1 cellular context compared by ENCODE assay signal in genomic region chr22:20885557-20886323, GRCh38.
TF ChIP-seq lines count a peak whose summit lies in the region.

No MANE protein-coding gene starts in this region.

TF ChIP-seq in K562, 482 proteins besides CTCF, POLR2A, EP300 and RAD21 (continued from another document and continues in another):
- peak; percentile 98 for TF ChIP-seq ZBTB9 (CRISPR knock-in tag; IDR thresholded peaks at IDR 0.05)
- no peak for TF ChIP-seq POLR3A (IDR thresholded peaks at IDR 0.05; ENCODE audit: borderline replicate concordance, extremely low read depth, insufficient read depth, insufficient read length)
- TF ChIP-seq MED1 (CRISPR knock-in tag; IDR thresholded peaks at IDR 0.05; ENCODE audit: borderline replicate concordance): no peak
- peak; percentile 90 for TF ChIP-seq NKRF (IDR thresholded peaks at IDR 0.05; ENCODE audit: borderline replicate concordance)
- peak; percentile 99 for TF ChIP-seq CC2D1A (IDR thresholded peaks at IDR 0.05)
- TF ChIP-seq TAF1 (IDR thresholded peaks at IDR 0.05; ENCODE audit: control insufficient read depth, extremely low read depth, insufficient read depth, low read length, severe bottlenecking): no peak
- peak; percentile 99 for TF ChIP-seq HNRNPL (IDR thresholded peaks at IDR 0.05; ENCODE audit: low read depth, low read length)
- no peak for TF ChIP-seq ZBTB5 (IDR thresholded peaks at IDR 0.05)
- no peak for TF ChIP-seq YBX1 (IDR thresholded peaks at IDR 0.05)
- peak; percentile 82 for TF ChIP-seq EHMT2 (IDR thresholded peaks at IDR 0.05)
- TF ChIP-seq ETS1 (conservative IDR thresholded peaks at IDR 0.05; ENCODE audit: control insufficient read depth, low read depth, low read length): peak; percentile 90; the same call in 1 of the 2 replicates
- no peak for TF ChIP-seq PPARD (CRISPR knock-in tag; IDR thresholded peaks at IDR 0.05)
- no peak for TF ChIP-seq SRSF3 (IDR thresholded peaks at IDR 0.05; ENCODE audit: insufficient read depth, low read length)
- no peak for TF ChIP-seq SLC30A9 (CRISPR knock-in tag; IDR thresholded peaks at IDR 0.05)
- TF ChIP-seq MTA3 (IDR thresholded peaks at IDR 0.05; ENCODE audit: borderline replicate concordance): peak; percentile 99
- peak; percentile 91 for TF ChIP-seq ZBTB33 (CRISPR knock-in tag; IDR thresholded peaks at IDR 0.05)
- peak; percentile 72; the same call in 1 of the 2 replicates for TF ChIP-seq ZNF57 (CRISPR knock-in tag; IDR thresholded peaks at IDR 0.05)
- TF ChIP-seq MAFG (tag; conservative IDR thresholded peaks at IDR 0.05): peak; percentile 45
- peak; percentile 94 for TF ChIP-seq CXXC5 (CRISPR knock-in tag; IDR thresholded peaks at IDR 0.05)
- TF ChIP-seq ETV5 (CRISPR knock-in tag; IDR thresholded peaks at IDR 0.05; ENCODE audit: low read depth): peak; percentile 99
- TF ChIP-seq NR3C1 (CRISPR knock-in tag; IDR thresholded peaks at IDR 0.05): no peak
- peak; percentile 96 to 97 for TF ChIP-seq SIN3A (IDR thresholded peaks at IDR 0.05; ENCODE audit: borderline replicate concordance in 2 of 2, control insufficient read depth in 1 of 2, low read depth in 2 of 2, low read length in 2 of 2)
- peak; percentile 97 for TF ChIP-seq SMC3 (conservative IDR thresholded peaks at IDR 0.05; ENCODE audit: insufficient read depth, low read depth, low read length)
- no peak; the same call in 1 of the 2 replicates for TF ChIP-seq ZC3H11A (IDR thresholded peaks at IDR 0.05; ENCODE audit: low read depth, low read length)
- TF ChIP-seq ZKSCAN3 (CRISPR knock-in tag; IDR thresholded peaks at IDR 0.05): no peak
- TF ChIP-seq HCFC1 (IDR thresholded peaks at IDR 0.05; ENCODE audit: low read depth, low read length): peak; percentile 62
- TF ChIP-seq C11orf30 (IDR thresholded peaks at IDR 0.05; ENCODE audit: low read depth): no peak
- TF ChIP-seq ZNF584 (CRISPR knock-in tag; IDR thresholded peaks at IDR 0.05; ENCODE audit: low read depth): no peak
- peak; percentile 42; the same call in 1 of the 2 replicates for TF ChIP-seq ARID3A (IDR thresholded peaks at IDR 0.05; ENCODE audit: borderline replicate concordance, low read depth, low read length)
- TF ChIP-seq U2AF2 (optimal IDR thresholded peaks at IDR 0.05; ENCODE audit: low read depth, low read length): no peak
- peak; percentile 87; the same call in 1 of the 2 replicates for TF ChIP-seq ZBTB26 (CRISPR knock-in tag; IDR thresholded peaks at IDR 0.05)
- no peak; the same call in 1 of the 2 replicates for TF ChIP-seq ZNF766 (CRISPR knock-in tag; conservative IDR thresholded peaks at IDR 0.05)
- TF ChIP-seq E2F6 (IDR thresholded peaks at IDR 0.05; ENCODE audit: borderline replicate concordance in 1 of 2, extremely low read depth in 1 of 2, insufficient read depth in 1 of 2, insufficient read length in 1 of 2, low read depth in 1 of 2, low read length in 1 of 2, poor library complexity in 1 of 2, severe bottlenecking in 1 of 2): peak; percentile 66 to 72
- TF ChIP-seq NCOA2 (IDR thresholded peaks at IDR 0.05; ENCODE audit: partially characterized antibody in 2 of 2): no peak
- no peak for TF ChIP-seq CREM (IDR thresholded peaks at IDR 0.05; ENCODE audit: low read depth)
- no peak; the same call in 1 of the 2 replicates for TF ChIP-seq RNF2 (IDR thresholded peaks at IDR 0.05)
- no peak for TF ChIP-seq U2AF1 (optimal IDR thresholded peaks at IDR 0.05; ENCODE audit: low read depth, low read length)
- no peak for TF ChIP-seq FUS (optimal IDR thresholded peaks at IDR 0.05; ENCODE audit: low read depth, low read length)
- peak; percentile 98 for TF ChIP-seq TARDBP (IDR thresholded peaks at IDR 0.05)
- TF ChIP-seq FOXK1 (CRISPR knock-in tag; IDR thresholded peaks at IDR 0.05; ENCODE audit: borderline replicate concordance): no peak
- TF ChIP-seq TCF7 (IDR thresholded peaks at IDR 0.05; ENCODE audit: borderline replicate concordance): no peak
- peak; percentile 88 for TF ChIP-seq ZFX (CRISPR knock-in tag; IDR thresholded peaks at IDR 0.05)
- peak; percentile 94 for TF ChIP-seq OTX1 (CRISPR knock-in tag; IDR thresholded peaks at IDR 0.05)
- TF ChIP-seq ZNF274 (IDR thresholded peaks at IDR 0.05; ENCODE audit: borderline replicate concordance, low read depth, low read length): no peak
- peak; percentile 97 for TF ChIP-seq SP1 (CRISPR knock-in tag; IDR thresholded peaks at IDR 0.05)
- no peak for TF ChIP-seq BRCA1 (IDR thresholded peaks at IDR 0.05)
- TF ChIP-seq BRCA1 (CRISPR knock-in tag; IDR thresholded peaks at IDR 0.05): no peak
- TF ChIP-seq ZNF316 (IDR thresholded peaks at IDR 0.05): peak; percentile 94
- TF ChIP-seq NCOA1 (IDR thresholded peaks at IDR 0.05; ENCODE audit: low read depth): peak; percentile 81; the same call in 1 of the 2 replicates
- 0 out of 2 replicates have a peak, but pooled peaks have one; percentile 7 for TF ChIP-seq GTF2E2 (tag; IDR thresholded peaks at IDR 0.05)
- TF ChIP-seq GTF2A2 (tag; IDR thresholded peaks at IDR 0.05): no peak
- no peak for TF ChIP-seq POLR2AphosphoS2 (IDR thresholded peaks at IDR 0.05; ENCODE audit: low read length)
- peak; percentile 77; the same call in 1 of the 2 replicates for TF ChIP-seq NR2C2 (CRISPR knock-in tag; IDR thresholded peaks at IDR 0.05)
- no peak; the same call in 1 of the 2 replicates for TF ChIP-seq NR2C2 (tag; IDR thresholded peaks at IDR 0.05)
- TF ChIP-seq HMBOX1 (IDR thresholded peaks at IDR 0.05): 0 out of 2 replicates have a peak, but pooled peaks have one; percentile 62
- TF ChIP-seq TAF7 (tag; IDR thresholded peaks at IDR 0.05): no peak; the same call in 1 of the 2 replicates
- TF ChIP-seq CAMTA2 (CRISPR knock-in tag; conservative IDR thresholded peaks at IDR 0.05): 0 out of 2 replicates have a peak, but pooled peaks have one; percentile 74
- peak; percentile 24 for TF ChIP-seq TAL1 (IDR thresholded peaks at IDR 0.05)
- peak in 1 of 2 experiments; percentile 84; a peak in 2 of 4 replicates for TF ChIP-seq ZNF639 (CRISPR knock-in tag; conservative IDR thresholded peaks at IDR 0.05 in 1 of 2, IDR thresholded peaks at IDR 0.05 in 1 of 2)
- TF ChIP-seq NFRKB (IDR thresholded peaks at IDR 0.05; ENCODE audit: low read depth): peak; percentile 56; the same call in 1 of the 2 replicates
